ENCODE assay signal across 2 cellular contexts in the genomic region with DNA sequence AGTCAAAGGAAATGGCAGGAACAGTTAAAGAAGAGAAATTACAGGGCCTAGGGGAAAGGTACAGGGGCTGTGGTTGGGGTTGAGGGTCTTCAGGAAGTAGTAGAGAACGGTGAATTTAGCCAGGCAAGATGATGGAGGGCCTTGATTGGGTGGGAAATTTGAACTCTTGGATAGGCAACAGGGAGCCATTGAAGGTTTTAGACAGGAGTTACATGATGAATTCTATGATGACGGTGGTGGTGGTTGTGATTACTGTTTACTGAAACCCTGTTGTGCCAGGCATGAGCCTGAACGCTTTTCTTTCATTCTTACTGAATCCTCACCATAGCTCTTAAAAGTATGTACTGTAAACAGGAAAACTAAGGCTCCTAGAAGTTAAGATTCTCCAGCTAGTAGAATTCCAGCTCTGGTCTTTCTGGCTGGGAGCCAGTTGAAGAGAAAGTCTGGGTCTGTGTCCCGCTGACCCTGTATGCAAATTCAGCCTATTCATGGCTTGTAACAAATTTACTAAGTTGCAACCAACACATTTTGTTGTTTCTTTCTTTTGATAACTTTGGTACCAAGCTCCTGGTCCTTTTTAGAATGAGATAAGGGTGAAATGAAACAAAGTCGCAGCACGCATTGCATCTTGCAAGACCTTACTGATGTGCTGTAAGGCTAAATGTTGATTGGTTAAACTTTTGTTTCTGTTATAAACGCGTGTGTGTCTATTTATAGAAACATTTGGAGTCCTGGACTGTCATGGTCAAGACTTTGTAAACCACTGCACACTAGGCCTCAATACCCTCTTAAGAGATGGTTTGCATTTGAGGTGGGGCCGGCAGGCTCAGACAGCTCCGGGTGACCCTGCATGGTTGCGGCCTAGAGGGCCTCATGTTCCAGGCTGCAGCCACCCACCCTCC.
TF ChIP-seq lines count a peak whose summit lies in the region.

No MANE protein-coding gene starts in this region.

TF ChIP-seq in GM23338, 12 proteins besides CTCF, POLR2A, EP300 and RAD21:
- TF ChIP-seq, protein P1, sequence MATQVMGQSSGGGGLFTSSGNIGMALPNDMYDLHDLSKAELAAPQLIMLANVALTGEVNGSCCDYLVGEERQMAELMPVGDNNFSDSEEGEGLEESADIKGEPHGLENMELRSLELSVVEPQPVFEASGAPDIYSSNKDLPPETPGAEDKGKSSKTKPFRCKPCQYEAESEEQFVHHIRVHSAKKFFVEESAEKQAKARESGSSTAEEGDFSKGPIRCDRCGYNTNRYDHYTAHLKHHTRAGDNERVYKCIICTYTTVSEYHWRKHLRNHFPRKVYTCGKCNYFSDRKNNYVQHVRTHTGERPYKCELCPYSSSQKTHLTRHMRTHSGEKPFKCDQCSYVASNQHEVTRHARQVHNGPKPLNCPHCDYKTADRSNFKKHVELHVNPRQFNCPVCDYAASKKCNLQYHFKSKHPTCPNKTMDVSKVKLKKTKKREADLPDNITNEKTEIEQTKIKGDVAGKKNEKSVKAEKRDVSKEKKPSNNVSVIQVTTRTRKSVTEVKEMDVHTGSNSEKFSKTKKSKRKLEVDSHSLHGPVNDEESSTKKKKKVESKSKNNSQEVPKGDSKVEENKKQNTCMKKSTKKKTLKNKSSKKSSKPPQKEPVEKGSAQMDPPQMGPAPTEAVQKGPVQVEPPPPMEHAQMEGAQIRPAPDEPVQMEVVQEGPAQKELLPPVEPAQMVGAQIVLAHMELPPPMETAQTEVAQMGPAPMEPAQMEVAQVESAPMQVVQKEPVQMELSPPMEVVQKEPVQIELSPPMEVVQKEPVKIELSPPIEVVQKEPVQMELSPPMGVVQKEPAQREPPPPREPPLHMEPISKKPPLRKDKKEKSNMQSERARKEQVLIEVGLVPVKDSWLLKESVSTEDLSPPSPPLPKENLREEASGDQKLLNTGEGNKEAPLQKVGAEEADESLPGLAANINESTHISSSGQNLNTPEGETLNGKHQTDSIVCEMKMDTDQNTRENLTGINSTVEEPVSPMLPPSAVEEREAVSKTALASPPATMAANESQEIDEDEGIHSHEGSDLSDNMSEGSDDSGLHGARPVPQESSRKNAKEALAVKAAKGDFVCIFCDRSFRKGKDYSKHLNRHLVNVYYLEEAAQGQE (IDR thresholded peaks at IDR 0.05; ENCODE audit: unreplicated experiment) = no peak
- no peak for TF ChIP-seq ZNF331 (CRISPR knock-in tag; IDR thresholded peaks at IDR 0.05; ENCODE audit: low read depth)
- TF ChIP-seq, protein P2, sequence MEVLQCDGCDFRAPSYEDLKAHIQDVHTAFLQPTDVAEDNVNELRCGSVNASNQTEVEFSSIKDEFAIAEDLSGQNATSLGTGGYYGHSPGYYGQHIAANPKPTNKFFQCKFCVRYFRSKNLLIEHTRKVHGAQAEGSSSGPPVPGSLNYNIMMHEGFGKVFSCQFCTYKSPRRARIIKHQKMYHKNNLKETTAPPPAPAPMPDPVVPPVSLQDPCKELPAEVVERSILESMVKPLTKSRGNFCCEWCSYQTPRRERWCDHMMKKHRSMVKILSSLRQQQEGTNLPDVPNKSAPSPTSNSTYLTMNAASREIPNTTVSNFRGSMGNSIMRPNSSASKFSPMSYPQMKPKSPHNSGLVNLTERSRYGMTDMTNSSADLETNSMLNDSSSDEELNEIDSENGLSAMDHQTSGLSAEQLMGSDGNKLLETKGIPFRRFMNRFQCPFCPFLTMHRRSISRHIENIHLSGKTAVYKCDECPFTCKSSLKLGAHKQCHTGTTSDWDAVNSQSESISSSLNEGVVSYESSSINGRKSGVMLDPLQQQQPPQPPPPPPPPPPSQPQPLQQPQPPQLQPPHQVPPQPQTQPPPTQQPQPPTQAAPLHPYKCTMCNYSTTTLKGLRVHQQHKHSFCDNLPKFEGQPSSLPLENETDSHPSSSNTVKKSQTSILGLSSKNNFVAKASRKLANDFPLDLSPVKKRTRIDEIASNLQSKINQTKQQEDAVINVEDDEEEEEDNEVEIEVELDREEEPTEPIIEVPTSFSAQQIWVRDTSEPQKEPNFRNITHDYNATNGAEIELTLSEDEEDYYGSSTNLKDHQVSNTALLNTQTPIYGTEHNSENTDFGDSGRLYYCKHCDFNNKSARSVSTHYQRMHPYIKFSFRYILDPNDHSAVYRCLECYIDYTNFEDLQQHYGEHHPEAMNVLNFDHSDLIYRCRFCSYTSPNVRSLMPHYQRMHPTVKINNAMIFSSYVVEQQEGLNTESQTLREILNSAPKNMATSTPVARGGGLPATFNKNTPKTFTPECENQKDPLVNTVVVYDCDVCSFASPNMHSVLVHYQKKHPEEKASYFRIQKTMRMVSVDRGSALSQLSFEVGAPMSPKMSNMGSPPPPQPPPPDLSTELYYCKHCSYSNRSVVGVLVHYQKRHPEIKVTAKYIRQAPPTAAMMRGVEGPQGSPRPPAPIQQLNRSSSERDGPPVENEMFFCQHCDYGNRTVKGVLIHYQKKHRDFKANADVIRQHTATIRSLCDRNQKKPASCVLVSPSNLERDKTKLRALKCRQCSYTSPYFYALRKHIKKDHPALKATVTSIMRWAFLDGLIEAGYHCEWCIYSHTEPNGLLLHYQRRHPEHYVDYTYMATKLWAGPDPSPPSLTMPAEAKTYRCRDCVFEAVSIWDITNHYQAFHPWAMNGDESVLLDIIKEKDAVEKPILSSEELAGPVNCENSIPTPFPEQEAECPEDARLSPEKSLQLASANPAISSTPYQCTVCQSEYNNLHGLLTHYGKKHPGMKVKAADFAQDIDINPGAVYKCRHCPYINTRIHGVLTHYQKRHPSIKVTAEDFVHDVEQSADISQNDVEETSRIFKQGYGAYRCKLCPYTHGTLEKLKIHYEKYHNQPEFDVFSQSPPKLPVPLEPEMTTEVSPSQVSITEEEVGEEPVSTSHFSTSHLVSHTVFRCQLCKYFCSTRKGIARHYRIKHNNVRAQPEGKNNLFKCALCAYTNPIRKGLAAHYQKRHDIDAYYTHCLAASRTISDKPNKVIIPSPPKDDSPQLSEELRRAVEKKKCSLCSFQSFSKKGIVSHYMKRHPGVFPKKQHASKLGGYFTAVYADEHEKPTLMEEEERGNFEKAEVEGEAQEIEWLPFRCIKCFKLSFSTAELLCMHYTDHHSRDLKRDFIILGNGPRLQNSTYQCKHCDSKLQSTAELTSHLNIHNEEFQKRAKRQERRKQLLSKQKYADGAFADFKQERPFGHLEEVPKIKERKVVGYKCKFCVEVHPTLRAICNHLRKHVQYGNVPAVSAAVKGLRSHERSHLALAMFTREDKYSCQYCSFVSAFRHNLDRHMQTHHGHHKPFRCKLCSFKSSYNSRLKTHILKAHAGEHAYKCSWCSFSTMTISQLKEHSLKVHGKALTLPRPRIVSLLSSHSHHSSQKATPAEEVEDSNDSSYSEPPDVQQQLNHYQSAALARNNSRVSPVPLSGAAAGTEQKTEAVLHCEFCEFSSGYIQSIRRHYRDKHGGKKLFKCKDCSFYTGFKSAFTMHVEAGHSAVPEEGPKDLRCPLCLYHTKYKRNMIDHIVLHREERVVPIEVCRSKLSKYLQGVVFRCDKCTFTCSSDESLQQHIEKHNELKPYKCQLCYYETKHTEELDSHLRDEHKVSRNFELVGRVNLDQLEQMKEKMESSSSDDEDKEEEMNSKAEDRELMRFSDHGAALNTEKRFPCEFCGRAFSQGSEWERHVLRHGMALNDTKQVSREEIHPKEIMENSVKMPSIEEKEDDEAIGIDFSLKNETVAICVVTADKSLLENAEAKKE (CRISPR knock-in tag; IDR thresholded peaks at IDR 0.05) = no peak
- TF ChIP-seq POLR2AphosphoS5 (IDR thresholded peaks at IDR 0.05; ENCODE audit: low read depth) = no peak

TF ChIP-seq in SK-N-SH treated with all-trans-retinoic acid at 6 μM for 48 hours, 23 proteins besides CTCF, POLR2A, EP300 and RAD21 (continued from another document):
- TF ChIP-seq CSDC2 (CRISPR knock-in tag; IDR thresholded peaks at IDR 0.05) = no peak
- TF ChIP-seq ZNF70 (CRISPR knock-in tag; IDR thresholded peaks at IDR 0.05) = no peak
- TF ChIP-seq OSR1 (CRISPR knock-in tag; IDR thresholded peaks at IDR 0.05) = no peak
- TF ChIP-seq ZC3H10 (CRISPR knock-in tag; IDR thresholded peaks at IDR 0.05) = no peak
- TF ChIP-seq GLIS3 (CRISPR knock-in tag; IDR thresholded peaks at IDR 0.05) = no peak
- TF ChIP-seq TOX (CRISPR knock-in tag; IDR thresholded peaks at IDR 0.05; ENCODE audit: borderline replicate concordance) = no peak
- TF ChIP-seq, protein P3, sequence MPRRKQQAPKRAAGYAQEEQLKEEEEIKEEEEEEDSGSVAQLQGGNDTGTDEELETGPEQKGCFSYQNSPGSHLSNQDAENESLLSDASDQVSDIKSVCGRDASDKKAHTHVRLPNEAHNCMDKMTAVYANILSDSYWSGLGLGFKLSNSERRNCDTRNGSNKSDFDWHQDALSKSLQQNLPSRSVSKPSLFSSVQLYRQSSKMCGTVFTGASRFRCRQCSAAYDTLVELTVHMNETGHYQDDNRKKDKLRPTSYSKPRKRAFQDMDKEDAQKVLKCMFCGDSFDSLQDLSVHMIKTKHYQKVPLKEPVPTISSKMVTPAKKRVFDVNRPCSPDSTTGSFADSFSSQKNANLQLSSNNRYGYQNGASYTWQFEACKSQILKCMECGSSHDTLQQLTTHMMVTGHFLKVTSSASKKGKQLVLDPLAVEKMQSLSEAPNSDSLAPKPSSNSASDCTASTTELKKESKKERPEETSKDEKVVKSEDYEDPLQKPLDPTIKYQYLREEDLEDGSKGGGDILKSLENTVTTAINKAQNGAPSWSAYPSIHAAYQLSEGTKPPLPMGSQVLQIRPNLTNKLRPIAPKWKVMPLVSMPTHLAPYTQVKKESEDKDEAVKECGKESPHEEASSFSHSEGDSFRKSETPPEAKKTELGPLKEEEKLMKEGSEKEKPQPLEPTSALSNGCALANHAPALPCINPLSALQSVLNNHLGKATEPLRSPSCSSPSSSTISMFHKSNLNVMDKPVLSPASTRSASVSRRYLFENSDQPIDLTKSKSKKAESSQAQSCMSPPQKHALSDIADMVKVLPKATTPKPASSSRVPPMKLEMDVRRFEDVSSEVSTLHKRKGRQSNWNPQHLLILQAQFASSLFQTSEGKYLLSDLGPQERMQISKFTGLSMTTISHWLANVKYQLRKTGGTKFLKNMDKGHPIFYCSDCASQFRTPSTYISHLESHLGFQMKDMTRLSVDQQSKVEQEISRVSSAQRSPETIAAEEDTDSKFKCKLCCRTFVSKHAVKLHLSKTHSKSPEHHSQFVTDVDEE (CRISPR knock-in tag; IDR thresholded peaks at IDR 0.05) = no peak
- no peak for TF ChIP-seq ZFP30 (CRISPR knock-in tag; IDR thresholded peaks at IDR 0.05)
- no peak for TF ChIP-seq SNAI2 (CRISPR knock-in tag; IDR thresholded peaks at IDR 0.05)
- TF ChIP-seq ZNF565 (CRISPR knock-in tag; conservative IDR thresholded peaks at IDR 0.05; ENCODE audit: low read depth) = no peak
- TF ChIP-seq, protein P4, sequence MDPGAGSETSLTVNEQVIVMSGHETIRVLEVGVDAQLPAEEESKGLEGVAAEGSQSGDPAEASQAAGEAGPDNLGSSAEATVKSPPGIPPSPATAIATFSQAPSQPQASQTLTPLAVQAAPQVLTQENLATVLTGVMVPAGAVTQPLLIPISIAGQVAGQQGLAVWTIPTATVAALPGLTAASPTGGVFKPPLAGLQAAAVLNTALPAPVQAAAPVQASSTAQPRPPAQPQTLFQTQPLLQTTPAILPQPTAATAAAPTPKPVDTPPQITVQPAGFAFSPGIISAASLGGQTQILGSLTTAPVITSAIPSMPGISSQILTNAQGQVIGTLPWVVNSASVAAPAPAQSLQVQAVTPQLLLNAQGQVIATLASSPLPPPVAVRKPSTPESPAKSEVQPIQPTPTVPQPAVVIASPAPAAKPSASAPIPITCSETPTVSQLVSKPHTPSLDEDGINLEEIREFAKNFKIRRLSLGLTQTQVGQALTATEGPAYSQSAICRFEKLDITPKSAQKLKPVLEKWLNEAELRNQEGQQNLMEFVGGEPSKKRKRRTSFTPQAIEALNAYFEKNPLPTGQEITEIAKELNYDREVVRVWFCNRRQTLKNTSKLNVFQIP (CRISPR knock-in tag; IDR thresholded peaks at IDR 0.05; ENCODE audit: borderline replicate concordance, low read depth) = no peak
- TF ChIP-seq TCF4 (CRISPR knock-in tag; IDR thresholded peaks at IDR 0.05; ENCODE audit: borderline replicate concordance) = no peak
- TF ChIP-seq PPARA (CRISPR knock-in tag; IDR thresholded peaks at IDR 0.05; ENCODE audit: borderline replicate concordance) = no peak
